ENCODE assay signal across 20 cellular contexts in the genomic region with DNA sequence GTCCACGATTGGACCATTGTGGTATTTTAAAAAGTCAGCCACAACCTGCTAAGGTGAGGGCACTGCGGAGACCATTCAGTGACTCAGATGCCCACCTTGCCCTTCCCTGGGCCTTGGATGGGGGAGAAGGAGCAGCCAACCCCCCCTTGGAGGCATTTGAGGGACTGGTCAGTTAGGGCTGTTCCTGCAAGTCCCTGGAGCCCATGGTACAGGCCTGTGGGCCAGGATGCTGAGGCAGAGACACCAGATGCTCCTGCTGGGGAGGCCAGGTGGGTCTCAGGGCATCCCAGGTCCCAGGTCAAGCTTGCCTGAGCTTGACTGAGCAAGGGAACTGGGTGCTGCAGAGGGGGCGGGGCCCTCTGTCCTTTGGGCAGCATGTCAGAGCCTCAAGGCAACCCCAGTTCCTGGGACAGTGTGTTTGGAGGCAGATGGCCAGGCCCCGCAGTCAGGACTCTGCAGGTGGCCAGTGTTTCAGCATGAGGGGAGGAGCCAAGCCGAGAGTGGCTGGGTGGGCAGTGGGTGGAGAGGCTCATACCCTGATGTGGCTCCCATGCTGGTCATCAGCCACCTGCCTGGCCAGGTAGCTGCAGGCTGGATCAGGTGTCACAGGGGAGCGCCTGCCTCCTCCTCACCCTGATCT. TPM values are rescaled to one million over a fixed set of nuclear protein-coding genes. Genes with fewer than 3 reads are reported as not detected.
"Had no signal": no experiment of that assay in that cellular context is flagged by ENCODE, and none has a peak within 500 bp of the region (broad histone marks: within the 10 kb centered on the region; RNA-seq: fewer than 3 reads in every experiment).

No MANE protein-coding gene starts in this region.

- H3K27me3 ChIP-seq: ascending aorta, testis had no signal

- H3K4me1 ChIP-seq: ascending aorta, breast epithelium, stomach, testis had no signal

- DNase-seq: activated CD4-positive, CD25-positive, alpha-beta regulatory T cell treated with anti-CD3 and anti-CD28 coated beads, Interleukin-2, amount 50 U/mL, for 72 hours; activated naive CD4-positive, alpha-beta T cell treated with anti-CD3 and anti-CD28 coated beads for 36 hours; activated naive CD8-positive, alpha-beta T cell treated with anti-CD3 and anti-CD28 coated beads, Interleukin-2, amount 50 U/mL, for 24 hours; dermis blood vessel endothelial cell; effector memory CD8-positive, alpha-beta T cell; foreskin melanocyte; immature natural killer cell; left colon; nephron progenitor cell; stimulated activated CD4-positive, alpha-beta T cell treated with anti-CD3 and anti-CD28 coated beads, Interleukin-12 subunit alpha, Interleukin-12 subunit beta, amount 100 ng/mL, for 4 hours; stimulated activated CD4-positive, alpha-beta T cell treated with anti-CD3 and anti-CD28 coated beads, Interleukin-2, amount 100 ng/mL, for 24 hours; stomach; testis had no signal

- H3K27ac Mint-ChIP-seq: activated naive CD4-positive, alpha-beta T cell treated with anti-CD3 and anti-CD28 coated beads for 36 hours; activated naive CD8-positive, alpha-beta T cell treated with anti-CD3 and anti-CD28 coated beads, Interleukin-2, amount 50 U/mL, for 24 hours; activated T-helper 2 cell treated with anti-CD3 and anti-CD28 coated beads, Interferon-gamma antibody, Interleukin-2, Interleukin-4, amounts not matched to agents 10 μg/mL and 5 μg/mL and 100 μg/mL, durations not matched to agents 14 hours and 24 hours and 36 hours; effector memory CD8-positive, alpha-beta T cell; immature natural killer cell; memory B cell; nephron progenitor cell had no signal

- H3K9me3 ChIP-seq: ascending aorta, breast epithelium, stomach, testis had no signal

- H3K4me3 Mint-ChIP-seq: activated naive CD4-positive, alpha-beta T cell treated with anti-CD3 and anti-CD28 coated beads for 36 hours; activated naive CD8-positive, alpha-beta T cell treated with anti-CD3 and anti-CD28 coated beads, Interleukin-2, amount 50 U/mL, for 24 hours; effector memory CD8-positive, alpha-beta T cell; immature natural killer cell; memory B cell; nephron progenitor cell had no signal

- H3K27ac ChIP-seq: ascending aorta, breast epithelium, stomach, testis had no signal

- H3K4me3 ChIP-seq: ascending aorta, breast epithelium, stomach, testis had no signal

- H3K4me1 Mint-ChIP-seq: activated naive CD8-positive, alpha-beta T cell treated with anti-CD3 and anti-CD28 coated beads, Interleukin-2, amount 50 U/mL, for 24 hours; immature natural killer cell; nephron progenitor cell had no signal

- ATAC-seq: activated naive CD8-positive, alpha-beta T cell treated with anti-CD3 and anti-CD28 coated beads, Interleukin-2, amount 50 U/mL, for 24 hours; effector memory CD8-positive, alpha-beta T cell; left colon had no signal

- H3K36me3 Mint-ChIP-seq: immature natural killer cell, memory B cell had no signal

- H3K36me3 ChIP-seq: ascending aorta, breast epithelium, stomach had no signal

- H3K9me3 Mint-ChIP-seq: activated naive CD4-positive, alpha-beta T cell treated with anti-CD3 and anti-CD28 coated beads for 36 hours; activated naive CD8-positive, alpha-beta T cell treated with anti-CD3 and anti-CD28 coated beads, Interleukin-2, amount 50 U/mL, for 24 hours; activated T-helper 2 cell treated with anti-CD3 and anti-CD28 coated beads, Interferon-gamma antibody, Interleukin-2, Interleukin-4, amounts not matched to agents 10 μg/mL and 5 μg/mL and 100 μg/mL, durations not matched to agents 14 hours and 24 hours and 36 hours; immature natural killer cell; nephron progenitor cell had no signal

RNA-seq across cellular contexts. Expression of a gene that starts 27.5 kb away (rescaled TPM):
- total RNA-seq: activated naive CD4-positive, alpha-beta T cell treated with anti-CD3 and anti-CD28 coated beads for 36 hours; activated T-helper 2 cell treated with anti-CD3 and anti-CD28 coated beads, Interferon-gamma antibody, Interleukin-2, Interleukin-4, amounts not matched to agents 10 μg/mL and 5 μg/mL and 100 μg/mL, durations not matched to agents 14 hours and 24 hours and 36 hours; ascending aorta; dermis blood vessel endothelial cell; fibroblast of lung; left colon; pulmonary artery endothelial cell; stomach; urinary bladder had no signal
